ENCODE assay signal across 12 cellular contexts in the genomic region with DNA sequence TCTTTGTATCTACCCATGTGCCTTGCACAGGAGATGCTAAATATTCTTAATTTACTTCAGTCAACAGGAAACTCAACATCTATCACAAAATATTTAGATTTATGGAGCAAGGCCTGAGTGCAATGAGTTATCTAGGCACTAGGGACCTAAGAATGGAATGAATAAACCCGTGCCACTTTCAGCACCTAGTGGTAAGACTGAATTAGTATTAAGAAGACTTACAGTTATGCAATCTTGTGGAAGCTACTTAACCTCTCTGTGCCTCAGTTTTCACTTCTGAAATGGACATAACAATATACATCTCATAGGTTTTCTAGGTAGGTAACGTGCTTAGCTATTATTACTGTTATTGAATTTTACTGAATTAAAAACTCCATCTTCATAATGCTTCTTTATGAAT.
DNase-seq lines count a peak whose midpoint lies in the region; ATAC-seq and TF ChIP-seq lines count a peak whose summit lies in the region.
"Had no signal": no experiment of that assay in that cellular context is flagged by ENCODE, and none has a peak within 500 bp of the region (broad histone marks: within the 10 kb centered on the region; RNA-seq: fewer than 3 reads in every experiment).

No MANE protein-coding gene starts in this region.

- ATAC-seq in PC-3, result no peak

- H2AFZ ChIP-seq in PC-3 (ENCODE audit: low read length), result no peak overlapping the region

- 77% methylated on average over 1 of the region's 2 CpGs; no CpG with 5 or more reads in 1 of the 2 experiments for WGBS in endodermal cell (ENCODE audit: insufficient coverage in 1 of 2, insufficient read length in 1 of 2), 2 experiments
- WGBS in suprapubic skin, result 76% methylated on average over 2 of the region's 2 CpGs
- 88 to 93% methylated on average over 2 of the region's 2 CpGs for WGBS in sigmoid colon, 2 donors

- no peaks in the 10 kb centered on the region for H3K79me2 ChIP-seq in DOHH2 (ENCODE audit: control insufficient read depth, low read length)
- peaks cover 18% of the 10 kb centered on the region for H3K79me2 ChIP-seq in PC-3 (ENCODE audit: low read length)

- TF ChIP-seq EP300 in suprapubic skin (IDR thresholded peaks at IDR 0.05), result no peak
- no peak for TF ChIP-seq EP300 in sigmoid colon (IDR thresholded peaks at IDR 0.05)

- no peak overlapping the region for H3K4me3 Mint-ChIP-seq in endodermal cell

- H4K20me1 ChIP-seq in DOHH2 (ENCODE audit: control insufficient read depth, insufficient read depth, low read depth, low read length), result no peaks in the 10 kb centered on the region
- no peaks in the 10 kb centered on the region for H4K20me1 ChIP-seq in PC-3 (ENCODE audit: low read length)

- no peaks in the 10 kb centered on the region for H3K27me3 Mint-ChIP-seq in endodermal cell (ENCODE audit: insufficient read depth)

- H3K4me1 ChIP-seq in A673 (ENCODE audit: insufficient read depth, low read length, poor library complexity, severe bottlenecking) (no peaks in the 10 kb centered on the region), DOHH2 (ENCODE audit: control insufficient read depth, low read length) (no peaks in the 10 kb centered on the region), PC-3 (ENCODE audit: insufficient read depth, low read length) (no peaks in the 10 kb centered on the region), endodermal cell (ENCODE audit: control insufficient read depth, insufficient read depth, low read length) (no peaks in the 10 kb centered on the region), suprapubic skin (no peaks in the 10 kb centered on the region), sigmoid colon (no peaks in the 10 kb centered on the region)
- H3K4me1 ChIP-seq: ascending aorta, left ventricle myocardium inferior, vagina had no signal

- TF ChIP-seq CTCF in A673 (conservative IDR thresholded peaks at IDR 0.05; ENCODE audit: low read depth, low read length), result 0 out of 2 replicates have a peak, but pooled peaks have one; percentile 26
- TF ChIP-seq CTCF in DOHH2 (IDR thresholded peaks at IDR 0.05; ENCODE audit: low read depth, low read length, poor library complexity, severe bottlenecking), result peak; percentile 14
- TF ChIP-seq CTCF in PC-3 (conservative IDR thresholded peaks at IDR 0.05; ENCODE audit: low read depth, low read length), result 0 out of 2 replicates have a peak, but pooled peaks have one; percentile 28
- TF ChIP-seq CTCF in endodermal cell (conservative IDR thresholded peaks at IDR 0.05), result peak; percentile 49
- TF ChIP-seq CTCF in suprapubic skin (IDR thresholded peaks at IDR 0.05), result no peak
- no peak for TF ChIP-seq CTCF in sigmoid colon (IDR thresholded peaks at IDR 0.05)

- H3K9ac ChIP-seq in PC-3 (ENCODE audit: low read length) (no peak overlapping the region), endodermal cell (ENCODE audit: extremely low read depth, low read length, poor library complexity, severe bottlenecking) (no peak overlapping the region)

- no peaks in the 10 kb centered on the region for H3F3A ChIP-seq in DOHH2 (ENCODE audit: control insufficient read depth, insufficient read depth)
- no peaks in the 10 kb centered on the region for H3F3A ChIP-seq in PC-3 (ENCODE audit: low read length, unreplicated experiment)

- TF ChIP-seq POLR2A in suprapubic skin (IDR thresholded peaks at IDR 0.05) (no peak), sigmoid colon (IDR thresholded peaks at IDR 0.05) (no peak)

- H3K9me3 ChIP-seq in A673 (ENCODE audit: low read depth, low read length, poor library complexity, severe bottlenecking) (no peaks in the 10 kb centered on the region), DOHH2 (ENCODE audit: control insufficient read depth, insufficient read depth, low read length) (no peaks in the 10 kb centered on the region), PC-3 (ENCODE audit: low read length) (no peaks in the 10 kb centered on the region), endodermal cell (ENCODE audit: control insufficient read depth, low read length) (no peaks in the 10 kb centered on the region), suprapubic skin (no peaks in the 10 kb centered on the region), sigmoid colon (no peaks in the 10 kb centered on the region)
- H3K9me3 ChIP-seq: ascending aorta, left ventricle myocardium inferior, vagina had no signal

- no TSS peak for BruUV-seq in A673 (replicated peaks; lab: Mats Ljungman, UMichigan)
- no TSS peak for BruUV-seq in PC-3 (replicated peaks; lab: Mats Ljungman, UMichigan)

- POLR2A ChIA-PET in A673 (lab: Charles Lee; ENCODE audit: low non-redundant PET) (no interaction called here), PC-3 (lab: Charles Lee; ENCODE audit: unreplicated experiment) (no interaction called here)

- CTCF ChIA-PET in A673 (lab: Charles Lee), result no interaction called here
- CTCF ChIA-PET in PC-3 (lab: Charles Lee), result no interaction called here

- no peaks in the 10 kb centered on the region for H3K9me2 ChIP-seq in DOHH2 (replicated peaks; ENCODE audit: control insufficient read depth, low read length)
- no peaks in the 10 kb centered on the region for H3K9me2 ChIP-seq in PC-3 (replicated peaks; ENCODE audit: low read length)

- no peak overlapping the region for H3K4me2 ChIP-seq in DOHH2 (ENCODE audit: low read length)
- no peak overlapping the region for H3K4me2 ChIP-seq in PC-3 (ENCODE audit: low read length)

- peaks cover 53% of the 10 kb centered on the region for H3K9me3 Mint-ChIP-seq in endodermal cell

- H3K27ac Mint-ChIP-seq in endodermal cell, result no peak overlapping the region

- H3K27ac ChIP-seq in A673 (ENCODE audit: low read depth, low read length, poor library complexity, severe bottlenecking) (no peak overlapping the region), DOHH2 (ENCODE audit: low read depth, low read length) (no peak overlapping the region), PC-3 (ENCODE audit: low read length) (no peak overlapping the region), endodermal cell (ENCODE audit: low read depth, low read length) (no peak overlapping the region), suprapubic skin (no peak overlapping the region), sigmoid colon (no peak overlapping the region)
- H3K27ac ChIP-seq: ascending aorta, left ventricle myocardium inferior, vagina had no signal

- DNase-seq in A673 (ENCODE audit: low spot score) (peak; percentile 27), PC-3 (no peak), endodermal cell (no peak), NCI-H187 treated with DMSO at 0.1 percent for 48 hours (lab: John Stamatoyannopoulos, UW) (no peak), suprapubic skin (ENCODE audit: low spot score in 2 of 2) (no peak), sigmoid colon (no peak)
- DNase-seq: C1 segment of cervical spinal cord; left ventricle myocardium inferior; stimulated activated naive CD4-positive, alpha-beta T cell had no signal

- peaks cover 6% of the 10 kb centered on the region for H3K4me1 Mint-ChIP-seq in endodermal cell

- no peak overlapping the region for H3K4me3 ChIP-seq in A673 (ENCODE audit: low read depth, low read length, poor library complexity, severe bottlenecking)
- H3K4me3 ChIP-seq in DOHH2 (ENCODE audit: low read length), result no peak overlapping the region
- no peak overlapping the region for H3K4me3 ChIP-seq in PC-3 (ENCODE audit: low read length)
- H3K4me3 ChIP-seq in endodermal cell (ENCODE audit: low read length), result no peak overlapping the region
- H3K4me3 ChIP-seq in suprapubic skin, result no peak overlapping the region
- H3K4me3 ChIP-seq in sigmoid colon, result no peak overlapping the region
- H3K4me3 ChIP-seq: ascending aorta, left ventricle myocardium inferior, vagina had no signal

- intact Hi-C loops in A673 (cut with micrococcal nuclease; ENCODE audit: unreplicated experiment) (no loop called here), PC-3 (cut with micrococcal nuclease) (no loop called here), sigmoid colon (cut with DNase I) (no loop called here)

- no peaks in the 10 kb centered on the region for H3K36me3 ChIP-seq in A673 (ENCODE audit: insufficient read depth, low read length, poor library complexity, severe bottlenecking)
- no peaks in the 10 kb centered on the region for H3K36me3 ChIP-seq in DOHH2 (ENCODE audit: control insufficient read depth, low read length)
- no peaks in the 10 kb centered on the region for H3K36me3 ChIP-seq in PC-3 (ENCODE audit: low read depth, low read length)
- no peaks in the 10 kb centered on the region for H3K36me3 ChIP-seq in endodermal cell (ENCODE audit: control insufficient read depth, insufficient read depth, low read length)
- H3K36me3 ChIP-seq in suprapubic skin, result no peaks in the 10 kb centered on the region
- no peaks in the 10 kb centered on the region for H3K36me3 ChIP-seq in sigmoid colon
- H3K36me3 ChIP-seq: ascending aorta, left ventricle myocardium inferior, vagina had no signal

- H3K36me3 Mint-ChIP-seq in endodermal cell (ENCODE audit: low read depth), result no peaks in the 10 kb centered on the region

- H3K27me3 ChIP-seq in A673 (replicated peaks; ENCODE audit: insufficient read depth, low read depth, low read length, poor library complexity) (no peaks in the 10 kb centered on the region), DOHH2 (ENCODE audit: control insufficient read depth, low read length) (no peaks in the 10 kb centered on the region), PC-3 (ENCODE audit: low read length) (no peaks in the 10 kb centered on the region), endodermal cell (ENCODE audit: control insufficient read depth, insufficient read depth, low read length, poor library complexity, severe bottlenecking) (no peaks in the 10 kb centered on the region), suprapubic skin (no peaks in the 10 kb centered on the region), sigmoid colon (no peaks in the 10 kb centered on the region)
- H3K27me3 ChIP-seq: ascending aorta, vagina had no signal

Comparison
In these comparisons a context has a peak if more than half of its experiments do, and no peak if none do; other contexts are left out.
1. CTCF ChIP-seq: peak in A673 (single experiment), DOHH2 (single experiment), PC-3 (single experiment) and endodermal cell (single experiment); none in suprapubic skin (0 of 2) and sigmoid colon (0 of 4).